Comparison of ENCODE assay signal across 17 cellular contexts in the genomic region with DNA sequence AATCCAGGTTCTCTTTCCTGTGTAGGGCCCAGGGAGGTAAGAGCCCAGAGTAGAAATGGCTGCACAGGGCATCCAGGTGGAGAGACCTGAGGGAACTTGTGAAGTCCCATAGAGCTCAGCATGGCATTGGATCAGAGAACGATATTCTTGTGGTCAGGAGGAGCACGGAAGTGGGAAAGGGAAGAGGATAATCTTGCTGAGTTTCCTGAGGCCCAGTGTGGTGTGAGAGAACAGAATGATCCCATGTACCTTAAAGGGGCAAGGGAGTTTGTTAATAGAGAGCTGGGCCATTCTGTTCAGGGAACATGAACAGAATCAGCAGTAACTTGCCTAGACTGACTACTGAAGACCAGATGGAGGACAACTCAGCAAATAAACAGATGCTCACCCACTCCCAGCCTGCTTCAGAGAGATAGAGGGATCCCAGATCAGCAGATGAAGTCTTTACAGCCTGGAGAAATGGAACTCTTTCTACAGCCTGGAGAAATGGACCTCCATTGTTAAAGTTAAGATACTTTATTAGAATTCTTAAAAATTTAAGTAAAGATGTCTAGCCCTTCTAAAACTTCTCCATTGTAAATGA.
DNase-seq lines count a peak whose midpoint lies in the region; ATAC-seq, FAIRE-seq and TF ChIP-seq lines count a peak whose summit lies in the region.
"Had no signal": no experiment of that assay in that cellular context is flagged by ENCODE, and none has a peak within 500 bp of the region (broad histone marks: within the 10 kb centered on the region; RNA-seq: fewer than 3 reads in every experiment).

No MANE protein-coding gene starts in this region.

- no peaks in the 10 kb centered on the region for H4K20me1 ChIP-seq in astrocyte (ENCODE audit: insufficient read depth, low read length)
- no peaks in the 10 kb centered on the region for H4K20me1 ChIP-seq in keratinocyte (ENCODE audit: control insufficient read depth, extremely low read depth, insufficient read depth, low read length)

- dilution Hi-C loops in keratinocyte (cut with MboI; ENCODE audit: extremely low pct_ligation_motif_present, low sequenced_read_pairs) = no loop called here

- H3K27me3 ChIP-seq in astrocyte (ENCODE audit: insufficient read depth, low read length) (no peaks in the 10 kb centered on the region), keratinocyte (ENCODE audit: control insufficient read depth, extremely low read depth, insufficient read depth, low read length) (no peaks in the 10 kb centered on the region), tibial nerve (no peaks in the 10 kb centered on the region)
- H3K27me3 ChIP-seq: adrenal gland, hepatocyte, pancreas, spleen, stomach had no signal

- no peaks in the 10 kb centered on the region for H3K27me3 Mint-ChIP-seq in astrocyte (ENCODE audit: low read depth, unreplicated experiment)
- H3K27me3 Mint-ChIP-seq in activated naive CD4-positive, alpha-beta T cell treated with anti-CD3 and anti-CD28 coated beads, Interleukin-2, amount 10 ng/mL, durations not matched to agents 7 days and 5 days = peaks cover 5% of the 10 kb centered on the region
- H3K27me3 Mint-ChIP-seq: IgD-negative memory B cell had no signal

- TF ChIP-seq POLR2A in tibial nerve (IDR thresholded peaks at IDR 0.05) = no peak

- H3K79me2 ChIP-seq in astrocyte (ENCODE audit: insufficient read depth, low read length) (no peaks in the 10 kb centered on the region), keratinocyte (ENCODE audit: control insufficient read depth, insufficient read depth, low read length) (no peaks in the 10 kb centered on the region)
- H3K79me2 ChIP-seq: hepatocyte had no signal

- H3K4me3 ChIP-seq in astrocyte (ENCODE audit: insufficient read depth, low read depth, low read length) = no peak overlapping the region
- no peak overlapping the region for H3K4me3 ChIP-seq in keratinocyte (ENCODE audit: control insufficient read depth in 2 of 3, extremely low read depth in 1 of 3, insufficient read depth in 2 of 3, low read depth in 1 of 3, low read length in 3 of 3)
- H3K4me3 ChIP-seq in tibial nerve = no peak overlapping the region
- H3K4me3 ChIP-seq: adrenal gland, hepatocyte, pancreas, spleen, stomach had no signal

- H3K27ac Mint-ChIP-seq in astrocyte (ENCODE audit: unreplicated experiment) = peak overlapping the region; percentile 90
- no peak overlapping the region for H3K27ac Mint-ChIP-seq in activated naive CD4-positive, alpha-beta T cell treated with anti-CD3 and anti-CD28 coated beads, Interleukin-2, amount 10 ng/mL, durations not matched to agents 7 days and 5 days
- H3K27ac Mint-ChIP-seq: IgD-negative memory B cell had no signal

- no peaks in the 10 kb centered on the region for H3K36me3 ChIP-seq in astrocyte (ENCODE audit: insufficient read depth, low read length)
- no peaks in the 10 kb centered on the region for H3K36me3 ChIP-seq in keratinocyte (ENCODE audit: control insufficient read depth in 2 of 2, extremely low read depth in 1 of 2, insufficient read depth in 2 of 2, low read length in 2 of 2)
- no peaks in the 10 kb centered on the region for H3K36me3 ChIP-seq in tibial nerve
- H3K36me3 ChIP-seq: adrenal gland, pancreas, spleen, stomach had no signal

- no peaks in the 10 kb centered on the region for H3K9me3 Mint-ChIP-seq in astrocyte (ENCODE audit: unreplicated experiment)
- no peaks in the 10 kb centered on the region for H3K9me3 Mint-ChIP-seq in activated naive CD4-positive, alpha-beta T cell treated with anti-CD3 and anti-CD28 coated beads, Interleukin-2, amount 10 ng/mL, durations not matched to agents 7 days and 5 days
- H3K9me3 Mint-ChIP-seq: IgD-negative memory B cell had no signal

- H3K4me2 ChIP-seq in astrocyte (ENCODE audit: low read length) = no peak overlapping the region
- peak overlapping the region; percentile 18 for H3K4me2 ChIP-seq in keratinocyte (ENCODE audit: control insufficient read depth, extremely low read depth, insufficient read depth, low read depth, low read length)
- H3K4me2 ChIP-seq: hepatocyte had no signal

- no peaks in the 10 kb centered on the region for H3K9me1 ChIP-seq in keratinocyte (ENCODE audit: control insufficient read depth, extremely low read depth, insufficient read depth, low read length)

- TF ChIP-seq EP300 in tibial nerve (IDR thresholded peaks at IDR 0.05) = no peak

- H3K9ac ChIP-seq in astrocyte (ENCODE audit: low read length) = no peak overlapping the region
- peak overlapping the region; percentile 2 for H3K9ac ChIP-seq in keratinocyte (ENCODE audit: control insufficient read depth, extremely low read depth, insufficient read depth, low read length)

- H3K27ac ChIP-seq in astrocyte (ENCODE audit: low read depth, low read length) (peak overlapping the region; percentile 89), keratinocyte (ENCODE audit: control insufficient read depth, insufficient read depth, low read length) (peak overlapping the region; percentile 97), tibial nerve (no peak overlapping the region)
- H3K27ac ChIP-seq: adrenal gland, hepatocyte, pancreas, RWPE1, spleen, stomach had no signal

- H3K9me3 ChIP-seq in astrocyte (ENCODE audit: insufficient read depth, low read depth, low read length) = no peaks in the 10 kb centered on the region
- H3K9me3 ChIP-seq in keratinocyte (ENCODE audit: control insufficient read depth, low read depth, low read length) = no peaks in the 10 kb centered on the region
- no peaks in the 10 kb centered on the region for H3K9me3 ChIP-seq in tibial nerve
- H3K9me3 ChIP-seq: adrenal gland, pancreas, spleen, stomach had no signal

- peaks cover 23% of the 10 kb centered on the region for H3K4me1 Mint-ChIP-seq in astrocyte (ENCODE audit: low read depth, unreplicated experiment)
- no peaks in the 10 kb centered on the region for H3K4me1 Mint-ChIP-seq in activated naive CD4-positive, alpha-beta T cell treated with anti-CD3 and anti-CD28 coated beads, Interleukin-2, amount 10 ng/mL, durations not matched to agents 7 days and 5 days
- H3K4me1 Mint-ChIP-seq: IgD-negative memory B cell had no signal

- 70 to 81% methylated on average over 2 of the region's 2 CpGs for WGBS in tibial nerve, 2 donors

- no peak for TF ChIP-seq CTCF in astrocyte (IDR thresholded peaks at IDR 0.05; ENCODE audit: insufficient read depth, low read depth, low read length)
- no peak for TF ChIP-seq CTCF in keratinocyte (optimal IDR thresholded peaks at IDR 0.05 in 1 of 3, IDR thresholded peaks at IDR 0.05 in 1 of 3, conservative IDR thresholded peaks at IDR 0.05 in 1 of 3; ENCODE audit: extremely low read depth in 1 of 3, insufficient read depth in 2 of 3, low read length in 3 of 3)
- TF ChIP-seq CTCF in tibial nerve (IDR thresholded peaks at IDR 0.05) = no peak

- no peaks in the 10 kb centered on the region for H3K36me3 Mint-ChIP-seq in astrocyte (ENCODE audit: low read depth, unreplicated experiment)
- H3K36me3 Mint-ChIP-seq in activated naive CD4-positive, alpha-beta T cell treated with anti-CD3 and anti-CD28 coated beads, Interleukin-2, amount 10 ng/mL, durations not matched to agents 7 days and 5 days = no peaks in the 10 kb centered on the region
- H3K36me3 Mint-ChIP-seq: IgD-negative memory B cell had no signal

- CTCF ChIA-PET in activated naive CD4-positive, alpha-beta T cell treated with anti-CD3 and anti-CD28 coated beads, Interleukin-2, amount 10 ng/mL, durations not matched to agents 7 days and 5 days (lab: Charles Lee) = interaction anchor here (0.6 kb wide), 1 partner anchor 603 kb away, joined by 3 read pairs; no protein-coding TSS in a partner anchor

- FAIRE-seq in astrocyte (lab: Jason Lieb, UNC) (no peak), keratinocyte (lab: Jason Lieb, UNC) (no peak)
- FAIRE-seq: pancreas had no signal

- H2AFZ ChIP-seq in astrocyte (ENCODE audit: low read depth, low read length) = peak overlapping the region; percentile 21
- H2AFZ ChIP-seq in keratinocyte (ENCODE audit: control insufficient read depth, low read length) = peak overlapping the region; percentile 62
- H2AFZ ChIP-seq: hepatocyte had no signal

- ATAC-seq in GM21367 (IDR thresholded peaks at IDR 0.05; ENCODE audit: unreplicated experiment) (no peak), HG03280 (IDR thresholded peaks at IDR 0.05; ENCODE audit: unreplicated experiment) (no peak)
- ATAC-seq: pancreas had no signal

- DNase-seq in Daoy (ENCODE audit: low read depth) = peak; percentile 16
- DNase-seq in LHCN-M2 (ENCODE audit: low read depth) = peak; percentile 88
- DNase-seq in astrocyte (ENCODE audit: low read depth) = no peak
- no peak for DNase-seq in keratinocyte (ENCODE audit: low read depth, low spot score)
- no peak for DNase-seq in tibial nerve (ENCODE audit: low spot score in 2 of 2)
- no peak for DNase-seq in activated naive CD4-positive, alpha-beta T cell treated with anti-CD3 and anti-CD28 coated beads, Interleukin-2, amount 10 ng/mL, durations not matched to agents 7 days and 5 days
- DNase-seq: activated CD8-positive, alpha-beta memory T cell treated with anti-CD3 and anti-CD28 coated beads, Interleukin-2, amount 50 U/mL, for 48 hours; NCI-H1417; pancreas; spleen; stomach had no signal

- no peak overlapping the region for H3K4me3 Mint-ChIP-seq in astrocyte (ENCODE audit: unreplicated experiment)
- H3K4me3 Mint-ChIP-seq in activated naive CD4-positive, alpha-beta T cell treated with anti-CD3 and anti-CD28 coated beads, Interleukin-2, amount 10 ng/mL, durations not matched to agents 7 days and 5 days = no peak overlapping the region
- H3K4me3 Mint-ChIP-seq: IgD-negative memory B cell had no signal

- H3K4me1 ChIP-seq in astrocyte (ENCODE audit: insufficient read depth, low read length) (peaks cover 22% of the 10 kb centered on the region), keratinocyte (ENCODE audit: control insufficient read depth, extremely low read depth, insufficient read depth, low read length) (peaks cover 51% of the 10 kb centered on the region), tibial nerve (no peaks in the 10 kb centered on the region)
- H3K4me1 ChIP-seq: adrenal gland, spleen had no signal

Comparison
In these comparisons a context has a peak if more than half of its experiments do, and no peak if none do; other contexts are left out.
1. DNase-seq: peak in Daoy (single experiment) and LHCN-M2 (single experiment); none in astrocyte (single experiment), keratinocyte (single experiment), tibial nerve (0 of 2) and activated naive CD4-positive, alpha-beta T cell treated with anti-CD3 and anti-CD28 coated beads, Interleukin-2, amount 10 ng/mL, durations not matched to agents 7 days and 5 days (single experiment).
2. H3K27ac ChIP-seq: peak in astrocyte (single experiment) and keratinocyte (single experiment); none in tibial nerve (0 of 4).